Comparison of ENCODE assay signal across 1 cellular context in the genomic region with DNA sequence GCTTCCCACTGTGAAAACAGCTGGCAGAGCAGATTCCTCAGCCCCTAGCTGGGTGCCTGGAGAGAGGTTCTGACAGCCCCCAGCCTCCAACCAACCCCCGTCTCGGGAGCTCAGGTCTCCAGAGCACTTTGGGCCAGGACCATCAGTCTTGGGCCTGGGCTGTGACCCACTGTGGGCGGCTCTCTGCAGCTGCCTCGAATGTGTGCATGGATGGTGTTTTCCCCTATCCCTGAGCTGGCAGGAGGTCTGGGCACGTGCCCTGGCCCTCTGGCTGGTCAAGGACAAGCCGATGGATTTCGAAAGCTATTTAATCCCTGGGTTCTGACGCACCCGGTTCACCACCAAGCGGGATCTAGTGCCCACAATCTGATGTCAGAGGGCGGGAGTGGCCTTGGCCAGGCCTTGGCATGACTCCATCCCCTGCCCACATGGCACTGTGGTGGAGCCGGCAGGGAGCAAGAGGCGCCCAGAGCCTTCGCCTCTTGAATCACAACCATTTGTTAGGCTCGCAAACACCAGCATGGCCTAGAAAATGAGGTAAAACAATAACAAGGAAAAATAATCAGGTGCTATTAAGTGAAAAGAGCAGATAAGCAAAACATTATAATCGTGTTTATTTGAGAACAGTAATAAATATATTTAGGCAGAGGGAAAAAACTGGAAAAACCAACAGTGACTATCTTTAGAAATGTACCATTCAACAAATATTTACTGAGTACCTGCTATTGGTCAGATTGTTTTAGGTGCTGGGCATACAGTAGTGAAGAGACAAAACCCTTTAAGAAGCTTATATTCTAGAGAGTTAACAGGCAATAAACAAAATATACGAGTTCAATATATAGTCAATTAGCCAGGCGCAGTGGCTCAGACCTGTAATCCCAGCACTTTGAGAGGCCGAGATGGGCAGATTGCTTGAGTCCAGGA.
TF ChIP-seq lines count a peak whose summit lies in the region.

No MANE protein-coding gene starts in this region.

TF ChIP-seq in HepG2, 621 proteins besides CTCF, POLR2A, EP300 and RAD21 (continued from another document and continues in another):
- TF ChIP-seq IKZF5 (CRISPR knock-in tag; IDR thresholded peaks at IDR 0.05) (peak; percentile 58; the same call in 1 of the 2 replicates), ZNF12 (CRISPR knock-in tag; IDR thresholded peaks at IDR 0.05) (no peak; the same call in 1 of the 2 replicates), ZNF10 (CRISPR knock-in tag; IDR thresholded peaks at IDR 0.05; ENCODE audit: borderline replicate concordance, low read depth) (no peak), ZNF800 (CRISPR knock-in tag; IDR thresholded peaks at IDR 0.05) (no peak), PLRG1 (conservative IDR thresholded peaks at IDR 0.05) (no peak), KDM4B (CRISPR knock-in tag; IDR thresholded peaks at IDR 0.05) (no peak), ASH2L (IDR thresholded peaks at IDR 0.05; ENCODE audit: insufficient read length, low read depth, low read length) (no peak), ZBTB33 (CRISPR knock-in tag; IDR thresholded peaks at IDR 0.05) (peak; percentile 83), BRF2 (CRISPR knock-in tag; IDR thresholded peaks at IDR 0.05) (no peak), E2F2 (CRISPR knock-in tag; IDR thresholded peaks at IDR 0.05; ENCODE audit: borderline replicate concordance) (no peak), NR2F1 (CRISPR knock-in tag; IDR thresholded peaks at IDR 0.05) (peak in 1 of 2 experiments; percentile 25; a peak in 1 of 4 replicates), SALL1 (CRISPR knock-in tag; IDR thresholded peaks at IDR 0.05) (peak; percentile 79), TMF1 (CRISPR knock-in tag; IDR thresholded peaks at IDR 0.05; ENCODE audit: low read depth) (no peak), RARG (CRISPR knock-in tag; IDR thresholded peaks at IDR 0.05; ENCODE audit: low read depth) (no peak), ZNF503 (CRISPR knock-in tag; IDR thresholded peaks at IDR 0.05) (no peak), XBP1 (CRISPR knock-in tag; IDR thresholded peaks at IDR 0.05) (no peak), ZZZ3 (CRISPR knock-in tag; IDR thresholded peaks at IDR 0.05; ENCODE audit: borderline replicate concordance) (no peak), AGO2 (optimal IDR thresholded peaks at IDR 0.05; ENCODE audit: low read depth, low read length) (no peak), MYC (CRISPR knock-in tag; IDR thresholded peaks at IDR 0.05; ENCODE audit: borderline replicate concordance) (peak; percentile 34; the same call in 1 of the 2 replicates), NFE2 (CRISPR knock-in tag; IDR thresholded peaks at IDR 0.05) (no peak), FOXJ3 (CRISPR knock-in tag; IDR thresholded peaks at IDR 0.05; ENCODE audit: borderline replicate concordance) (0 out of 2 replicates have a peak, but pooled peaks have one; percentile 26), ZSCAN31 (CRISPR knock-in tag; IDR thresholded peaks at IDR 0.05; ENCODE audit: low read depth) (0 out of 2 replicates have a peak, but pooled peaks have one; percentile 43), ZBTB40 (IDR thresholded peaks at IDR 0.05) (no peak), ZBTB40 (CRISPR knock-in tag; IDR thresholded peaks at IDR 0.05) (0 out of 2 replicates have a peak, but pooled peaks have one; percentile 22), REL (CRISPR knock-in tag; conservative IDR thresholded peaks at IDR 0.05) (no peak), ISL2 (CRISPR knock-in tag; IDR thresholded peaks at IDR 0.05) (no peak)
- TF ChIP-seq, protein P1, sequence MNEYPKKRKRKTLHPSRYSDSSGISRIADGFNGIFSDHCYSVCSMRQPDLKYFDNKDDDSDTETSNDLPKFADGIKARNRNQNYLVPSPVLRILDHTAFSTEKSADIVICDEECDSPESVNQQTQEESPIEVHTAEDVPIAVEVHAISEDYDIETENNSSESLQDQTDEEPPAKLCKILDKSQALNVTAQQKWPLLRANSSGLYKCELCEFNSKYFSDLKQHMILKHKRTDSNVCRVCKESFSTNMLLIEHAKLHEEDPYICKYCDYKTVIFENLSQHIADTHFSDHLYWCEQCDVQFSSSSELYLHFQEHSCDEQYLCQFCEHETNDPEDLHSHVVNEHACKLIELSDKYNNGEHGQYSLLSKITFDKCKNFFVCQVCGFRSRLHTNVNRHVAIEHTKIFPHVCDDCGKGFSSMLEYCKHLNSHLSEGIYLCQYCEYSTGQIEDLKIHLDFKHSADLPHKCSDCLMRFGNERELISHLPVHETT (CRISPR knock-in tag; conservative IDR thresholded peaks at IDR 0.05): no peak; the same call in 1 of the 2 replicates
- TF ChIP-seq, protein P2, sequence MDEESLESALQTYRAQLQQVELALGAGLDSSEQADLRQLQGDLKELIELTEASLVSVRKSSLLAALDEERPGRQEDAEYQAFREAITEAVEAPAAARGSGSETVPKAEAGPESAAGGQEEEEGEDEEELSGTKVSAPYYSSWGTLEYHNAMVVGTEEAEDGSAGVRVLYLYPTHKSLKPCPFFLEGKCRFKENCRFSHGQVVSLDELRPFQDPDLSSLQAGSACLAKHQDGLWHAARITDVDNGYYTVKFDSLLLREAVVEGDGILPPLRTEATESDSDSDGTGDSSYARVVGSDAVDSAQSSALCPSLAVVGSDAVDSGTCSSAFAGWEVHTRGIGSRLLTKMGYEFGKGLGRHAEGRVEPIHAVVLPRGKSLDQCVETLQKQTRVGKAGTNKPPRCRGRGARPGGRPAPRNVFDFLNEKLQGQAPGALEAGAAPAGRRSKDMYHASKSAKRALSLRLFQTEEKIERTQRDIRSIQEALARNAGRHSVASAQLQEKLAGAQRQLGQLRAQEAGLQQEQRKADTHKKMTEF (CRISPR knock-in tag; IDR thresholded peaks at IDR 0.05): peak; percentile 69; the same call in 1 of the 2 replicates
